In the genomic region with DNA sequence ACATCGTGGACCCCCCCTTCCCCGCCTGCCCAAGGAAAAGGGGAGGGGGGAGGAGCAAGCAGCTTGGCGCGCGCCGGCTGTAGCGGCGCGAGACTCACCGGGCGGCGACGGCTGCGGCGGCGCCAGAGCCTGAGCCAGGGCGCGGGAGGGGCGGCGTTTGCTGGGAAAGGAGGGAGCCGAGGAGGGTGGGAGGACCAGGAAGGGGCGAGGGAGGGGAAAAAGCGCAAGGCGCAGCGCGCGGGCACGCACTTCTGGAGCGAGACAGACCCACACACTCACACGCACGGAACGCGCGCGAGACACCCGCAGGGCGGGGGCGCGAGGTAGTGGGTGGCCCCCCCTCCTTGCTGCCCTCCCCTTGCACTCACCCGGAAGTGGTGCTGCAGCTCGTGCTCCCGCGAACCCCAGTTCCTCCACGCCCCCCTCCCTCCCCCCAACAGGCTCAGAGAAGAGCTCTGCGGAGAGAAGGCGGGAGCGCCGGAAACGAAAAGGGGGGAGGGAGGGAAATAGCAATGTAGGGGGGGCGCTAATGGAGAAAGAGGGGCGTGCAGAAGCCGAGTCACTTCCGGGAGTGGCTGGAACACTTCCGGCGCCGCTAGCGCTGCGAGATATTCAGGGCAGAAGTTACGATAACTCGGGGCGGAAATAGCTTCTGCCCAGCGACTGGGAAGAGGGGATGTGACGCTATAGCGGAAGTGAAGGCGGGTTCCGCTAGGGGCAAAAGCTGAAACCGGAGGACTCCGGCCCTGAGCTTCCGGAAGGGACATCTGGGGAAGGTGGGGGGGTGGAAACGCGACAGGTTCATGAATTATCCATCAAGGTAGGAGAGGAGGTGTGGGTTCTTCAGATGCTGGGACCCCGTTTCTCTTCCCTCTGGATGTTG, we compare ENCODE assay signal across 1 cellular context.
A peak's percentile ranks its signal among the peaks of the same experiment; 100 is the strongest.
TF ChIP-seq lines count a peak whose summit lies in the region.

A gene (minus strand): TSS at position 376 of the 883 bp plus-strand sequence. CDS start 9,855 bp downstream, outside the sequence.

TF ChIP-seq in K562, 482 proteins besides CTCF, POLR2A, EP300 and RAD21 (continued from another document and continues in another):
- TF ChIP-seq ETS2 (tag; IDR thresholded peaks at IDR 0.05; ENCODE audit: borderline replicate concordance, poor library complexity, severe bottlenecking), result no peak
- no peak for TF ChIP-seq MCM7 (IDR thresholded peaks at IDR 0.05)
- TF ChIP-seq SOX6 (IDR thresholded peaks at IDR 0.05), result peak; percentile 20; the same call in 1 of the 2 replicates
- TF ChIP-seq SMARCA5 (IDR thresholded peaks at IDR 0.05), result no peak
- no peak for TF ChIP-seq SP2 (IDR thresholded peaks at IDR 0.05; ENCODE audit: extremely low read depth, low read depth, low read length, poor library complexity, severe bottlenecking)
- no peak for TF ChIP-seq TCF7L2 (IDR thresholded peaks at IDR 0.05; ENCODE audit: low read depth, low read length)
- no peak for TF ChIP-seq RFX1 (IDR thresholded peaks at IDR 0.05)
- TF ChIP-seq, protein P1, sequence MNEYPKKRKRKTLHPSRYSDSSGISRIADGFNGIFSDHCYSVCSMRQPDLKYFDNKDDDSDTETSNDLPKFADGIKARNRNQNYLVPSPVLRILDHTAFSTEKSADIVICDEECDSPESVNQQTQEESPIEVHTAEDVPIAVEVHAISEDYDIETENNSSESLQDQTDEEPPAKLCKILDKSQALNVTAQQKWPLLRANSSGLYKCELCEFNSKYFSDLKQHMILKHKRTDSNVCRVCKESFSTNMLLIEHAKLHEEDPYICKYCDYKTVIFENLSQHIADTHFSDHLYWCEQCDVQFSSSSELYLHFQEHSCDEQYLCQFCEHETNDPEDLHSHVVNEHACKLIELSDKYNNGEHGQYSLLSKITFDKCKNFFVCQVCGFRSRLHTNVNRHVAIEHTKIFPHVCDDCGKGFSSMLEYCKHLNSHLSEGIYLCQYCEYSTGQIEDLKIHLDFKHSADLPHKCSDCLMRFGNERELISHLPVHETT (CRISPR knock-in tag; conservative IDR thresholded peaks at IDR 0.05 in 1 of 2, IDR thresholded peaks at IDR 0.05 in 1 of 2), result peak in 1 of 2 experiments; percentile 97; a peak in 2 of 4 replicates
- peak in 1 of 2 experiments; percentile 99; a peak in 2 of 4 replicates for TF ChIP-seq KDM4B (IDR thresholded peaks at IDR 0.05; ENCODE audit: borderline replicate concordance in 2 of 2, low read depth in 1 of 2)
- no peak for TF ChIP-seq HMG20A (CRISPR knock-in tag; conservative IDR thresholded peaks at IDR 0.05)
- 0 out of 2 replicates have a peak, but pooled peaks have one; percentile 70 for TF ChIP-seq ZNF197 (CRISPR knock-in tag; IDR thresholded peaks at IDR 0.05; ENCODE audit: low read depth)
- TF ChIP-seq, protein P2, sequence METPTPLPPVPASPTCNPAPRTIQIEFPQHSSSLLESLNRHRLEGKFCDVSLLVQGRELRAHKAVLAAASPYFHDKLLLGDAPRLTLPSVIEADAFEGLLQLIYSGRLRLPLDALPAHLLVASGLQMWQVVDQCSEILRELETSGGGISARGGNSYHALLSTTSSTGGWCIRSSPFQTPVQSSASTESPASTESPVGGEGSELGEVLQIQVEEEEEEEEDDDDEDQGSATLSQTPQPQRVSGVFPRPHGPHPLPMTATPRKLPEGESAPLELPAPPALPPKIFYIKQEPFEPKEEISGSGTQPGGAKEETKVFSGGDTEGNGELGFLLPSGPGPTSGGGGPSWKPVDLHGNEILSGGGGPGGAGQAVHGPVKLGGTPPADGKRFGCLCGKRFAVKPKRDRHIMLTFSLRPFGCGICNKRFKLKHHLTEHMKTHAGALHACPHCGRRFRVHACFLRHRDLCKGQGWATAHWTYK (CRISPR knock-in tag; IDR thresholded peaks at IDR 0.05), result no peak
- TF ChIP-seq, protein P3, sequence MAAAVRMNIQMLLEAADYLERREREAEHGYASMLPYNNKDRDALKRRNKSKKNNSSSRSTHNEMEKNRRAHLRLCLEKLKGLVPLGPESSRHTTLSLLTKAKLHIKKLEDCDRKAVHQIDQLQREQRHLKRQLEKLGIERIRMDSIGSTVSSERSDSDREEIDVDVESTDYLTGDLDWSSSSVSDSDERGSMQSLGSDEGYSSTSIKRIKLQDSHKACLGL (CRISPR knock-in tag; IDR thresholded peaks at IDR 0.05; ENCODE audit: borderline replicate concordance, poor library complexity, severe bottlenecking), result no peak
- TF ChIP-seq KDM1A (IDR thresholded peaks at IDR 0.05), result peak in 1 of 2 experiments; percentile 19; a peak in 1 of 4 replicates
- no peak for TF ChIP-seq SMARCE1 (IDR thresholded peaks at IDR 0.05)
- TF ChIP-seq NR4A1 (CRISPR knock-in tag; IDR thresholded peaks at IDR 0.05), result no peak
- no peak for TF ChIP-seq NR4A1 (tag; IDR thresholded peaks at IDR 0.05)
- peak; percentile 98 for TF ChIP-seq HNRNPLL (IDR thresholded peaks at IDR 0.05; ENCODE audit: low read depth, low read length, poor library complexity, severe bottlenecking)
- TF ChIP-seq, protein P4, sequence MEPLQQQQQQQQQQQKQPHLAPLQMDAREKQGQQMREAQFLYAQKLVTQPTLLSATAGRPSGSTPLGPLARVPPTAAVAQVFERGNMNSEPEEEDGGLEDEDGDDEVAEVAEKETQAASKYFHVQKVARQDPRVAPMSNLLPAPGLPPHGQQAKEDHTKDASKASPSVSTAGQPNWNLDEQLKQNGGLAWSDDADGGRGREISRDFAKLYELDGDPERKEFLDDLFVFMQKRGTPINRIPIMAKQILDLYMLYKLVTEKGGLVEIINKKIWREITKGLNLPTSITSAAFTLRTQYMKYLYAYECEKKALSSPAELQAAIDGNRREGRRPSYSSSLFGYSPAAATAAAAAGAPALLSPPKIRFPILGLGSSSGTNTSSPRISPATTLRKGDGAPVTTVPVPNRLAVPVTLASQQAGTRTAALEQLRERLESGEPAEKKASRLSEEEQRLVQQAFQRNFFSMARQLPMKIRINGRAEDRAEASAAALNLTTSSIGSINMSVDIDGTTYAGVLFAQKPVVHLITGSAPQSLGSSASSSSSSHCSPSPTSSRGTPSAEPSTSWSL (CRISPR knock-in tag; IDR thresholded peaks at IDR 0.05; ENCODE audit: borderline replicate concordance), result no peak
- TF ChIP-seq NCOA6 (IDR thresholded peaks at IDR 0.05), result no peak
- TF ChIP-seq, protein P5, sequence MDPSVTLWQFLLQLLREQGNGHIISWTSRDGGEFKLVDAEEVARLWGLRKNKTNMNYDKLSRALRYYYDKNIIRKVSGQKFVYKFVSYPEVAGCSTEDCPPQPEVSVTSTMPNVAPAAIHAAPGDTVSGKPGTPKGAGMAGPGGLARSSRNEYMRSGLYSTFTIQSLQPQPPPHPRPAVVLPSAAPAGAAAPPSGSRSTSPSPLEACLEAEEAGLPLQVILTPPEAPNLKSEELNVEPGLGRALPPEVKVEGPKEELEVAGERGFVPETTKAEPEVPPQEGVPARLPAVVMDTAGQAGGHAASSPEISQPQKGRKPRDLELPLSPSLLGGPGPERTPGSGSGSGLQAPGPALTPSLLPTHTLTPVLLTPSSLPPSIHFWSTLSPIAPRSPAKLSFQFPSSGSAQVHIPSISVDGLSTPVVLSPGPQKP (CRISPR knock-in tag; IDR thresholded peaks at IDR 0.05), result no peak
- no peak for TF ChIP-seq NR2F6 (CRISPR knock-in tag; IDR thresholded peaks at IDR 0.05)
- TF ChIP-seq, protein P6, sequence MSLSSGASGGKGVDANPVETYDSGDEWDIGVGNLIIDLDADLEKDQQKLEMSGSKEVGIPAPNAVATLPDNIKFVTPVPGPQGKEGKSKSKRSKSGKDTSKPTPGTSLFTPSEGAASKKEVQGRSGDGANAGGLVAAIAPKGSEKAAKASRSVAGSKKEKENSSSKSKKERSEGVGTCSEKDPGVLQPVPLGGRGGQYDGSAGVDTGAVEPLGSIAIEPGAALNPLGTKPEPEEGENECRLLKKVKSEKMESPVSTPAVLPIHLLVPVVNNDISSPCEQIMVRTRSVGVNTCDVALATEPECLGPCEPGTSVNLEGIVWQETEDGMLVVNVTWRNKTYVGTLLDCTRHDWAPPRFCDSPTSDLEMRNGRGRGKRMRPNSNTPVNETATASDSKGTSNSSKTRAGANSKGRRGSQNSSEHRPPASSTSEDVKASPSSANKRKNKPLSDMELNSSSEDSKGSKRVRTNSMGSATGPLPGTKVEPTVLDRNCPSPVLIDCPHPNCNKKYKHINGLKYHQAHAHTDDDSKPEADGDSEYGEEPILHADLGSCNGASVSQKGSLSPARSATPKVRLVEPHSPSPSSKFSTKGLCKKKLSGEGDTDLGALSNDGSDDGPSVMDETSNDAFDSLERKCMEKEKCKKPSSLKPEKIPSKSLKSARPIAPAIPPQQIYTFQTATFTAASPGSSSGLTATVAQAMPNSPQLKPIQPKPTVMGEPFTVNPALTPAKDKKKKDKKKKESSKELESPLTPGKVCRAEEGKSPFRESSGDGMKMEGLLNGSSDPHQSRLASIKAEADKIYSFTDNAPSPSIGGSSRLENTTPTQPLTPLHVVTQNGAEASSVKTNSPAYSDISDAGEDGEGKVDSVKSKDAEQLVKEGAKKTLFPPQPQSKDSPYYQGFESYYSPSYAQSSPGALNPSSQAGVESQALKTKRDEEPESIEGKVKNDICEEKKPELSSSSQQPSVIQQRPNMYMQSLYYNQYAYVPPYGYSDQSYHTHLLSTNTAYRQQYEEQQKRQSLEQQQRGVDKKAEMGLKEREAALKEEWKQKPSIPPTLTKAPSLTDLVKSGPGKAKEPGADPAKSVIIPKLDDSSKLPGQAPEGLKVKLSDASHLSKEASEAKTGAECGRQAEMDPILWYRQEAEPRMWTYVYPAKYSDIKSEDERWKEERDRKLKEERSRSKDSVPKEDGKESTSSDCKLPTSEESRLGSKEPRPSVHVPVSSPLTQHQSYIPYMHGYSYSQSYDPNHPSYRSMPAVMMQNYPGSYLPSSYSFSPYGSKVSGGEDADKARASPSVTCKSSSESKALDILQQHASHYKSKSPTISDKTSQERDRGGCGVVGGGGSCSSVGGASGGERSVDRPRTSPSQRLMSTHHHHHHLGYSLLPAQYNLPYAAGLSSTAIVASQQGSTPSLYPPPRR (CRISPR knock-in tag; IDR thresholded peaks at IDR 0.05; ENCODE audit: borderline replicate concordance), result no peak; the same call in 1 of the 2 replicates
- no peak for TF ChIP-seq ZNF253 (CRISPR knock-in tag; conservative IDR thresholded peaks at IDR 0.05)
- no peak for TF ChIP-seq GTF2F1 (IDR thresholded peaks at IDR 0.05; ENCODE audit: low read depth, low read length)
- peak; percentile 66 for TF ChIP-seq POLR2H (tag; IDR thresholded peaks at IDR 0.05; ENCODE audit: low read depth)
- TF ChIP-seq SMAD1 (IDR thresholded peaks at IDR 0.05; ENCODE audit: low read depth, low read length, partially characterized antibody), result peak; percentile 8
- TF ChIP-seq KDM2B (CRISPR knock-in tag; IDR thresholded peaks at IDR 0.05), result no peak
- TF ChIP-seq MAZ (CRISPR knock-in tag; conservative IDR thresholded peaks at IDR 0.05 in 1 of 2, IDR thresholded peaks at IDR 0.05 in 1 of 2), result peak; percentile 93 to 95
- TF ChIP-seq NCOR1 (IDR thresholded peaks at IDR 0.05), result peak; percentile 14; the same call in 1 of the 2 replicates
- no peak for TF ChIP-seq HDAC2 (IDR thresholded peaks at IDR 0.05)
- TF ChIP-seq TSC22D4 (tag; IDR thresholded peaks at IDR 0.05), result no peak
- no peak for TF ChIP-seq TAF7 (tag; IDR thresholded peaks at IDR 0.05)
- peak; percentile 62 for TF ChIP-seq MEIS2 (IDR thresholded peaks at IDR 0.05; ENCODE audit: partially characterized antibody)
- TF ChIP-seq BDP1 (IDR thresholded peaks at IDR 0.05; ENCODE audit: insufficient read depth, insufficient read length), result no peak
- no peak for TF ChIP-seq CHCHD3 (CRISPR knock-in tag; IDR thresholded peaks at IDR 0.05)
- TF ChIP-seq TEAD4 (IDR thresholded peaks at IDR 0.05; ENCODE audit: low read length), result no peak; the same call in 1 of the 2 replicates
- TF ChIP-seq TEAD4 (CRISPR knock-in tag; IDR thresholded peaks at IDR 0.05; ENCODE audit: borderline replicate concordance), result no peak
- TF ChIP-seq CBFA2T2 (conservative IDR thresholded peaks at IDR 0.05), result no peak
- TF ChIP-seq ZNF707 (CRISPR knock-in tag; conservative IDR thresholded peaks at IDR 0.05), result no peak
- TF ChIP-seq, protein P7, sequence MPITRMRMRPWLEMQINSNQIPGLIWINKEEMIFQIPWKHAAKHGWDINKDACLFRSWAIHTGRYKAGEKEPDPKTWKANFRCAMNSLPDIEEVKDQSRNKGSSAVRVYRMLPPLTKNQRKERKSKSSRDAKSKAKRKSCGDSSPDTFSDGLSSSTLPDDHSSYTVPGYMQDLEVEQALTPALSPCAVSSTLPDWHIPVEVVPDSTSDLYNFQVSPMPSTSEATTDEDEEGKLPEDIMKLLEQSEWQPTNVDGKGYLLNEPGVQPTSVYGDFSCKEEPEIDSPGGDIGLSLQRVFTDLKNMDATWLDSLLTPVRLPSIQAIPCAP (CRISPR knock-in tag; IDR thresholded peaks at IDR 0.05; ENCODE audit: borderline replicate concordance), result no peak
- TF ChIP-seq SAFB (IDR thresholded peaks at IDR 0.05; ENCODE audit: borderline replicate concordance, low read depth, low read length), result peak; percentile 95
- peak; percentile 68 to 70 for TF ChIP-seq FOXK2 (conservative IDR thresholded peaks at IDR 0.05 in 1 of 2, IDR thresholded peaks at IDR 0.05 in 1 of 2; ENCODE audit: low read depth in 2 of 2)
- TF ChIP-seq ZNF764 (CRISPR knock-in tag; IDR thresholded peaks at IDR 0.05; ENCODE audit: low read depth), result no peak
- no peak for TF ChIP-seq ERF (CRISPR knock-in tag; IDR thresholded peaks at IDR 0.05)
- TF ChIP-seq FOXA3 (CRISPR knock-in tag; conservative IDR thresholded peaks at IDR 0.05 in 1 of 2, IDR thresholded peaks at IDR 0.05 in 1 of 2), result no peak
- TF ChIP-seq, protein P8, sequence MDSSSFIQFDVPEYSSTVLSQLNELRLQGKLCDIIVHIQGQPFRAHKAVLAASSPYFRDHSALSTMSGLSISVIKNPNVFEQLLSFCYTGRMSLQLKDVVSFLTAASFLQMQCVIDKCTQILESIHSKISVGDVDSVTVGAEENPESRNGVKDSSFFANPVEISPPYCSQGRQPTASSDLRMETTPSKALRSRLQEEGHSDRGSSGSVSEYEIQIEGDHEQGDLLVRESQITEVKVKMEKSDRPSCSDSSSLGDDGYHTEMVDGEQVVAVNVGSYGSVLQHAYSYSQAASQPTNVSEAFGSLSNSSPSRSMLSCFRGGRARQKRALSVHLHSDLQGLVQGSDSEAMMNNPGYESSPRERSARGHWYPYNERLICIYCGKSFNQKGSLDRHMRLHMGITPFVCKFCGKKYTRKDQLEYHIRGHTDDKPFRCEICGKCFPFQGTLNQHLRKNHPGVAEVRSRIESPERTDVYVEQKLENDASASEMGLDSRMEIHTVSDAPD (CRISPR knock-in tag; IDR thresholded peaks at IDR 0.05), result no peak
- TF ChIP-seq HDAC6 (IDR thresholded peaks at IDR 0.05; ENCODE audit: low read depth, low read length), result no peak
- TF ChIP-seq, protein P9, sequence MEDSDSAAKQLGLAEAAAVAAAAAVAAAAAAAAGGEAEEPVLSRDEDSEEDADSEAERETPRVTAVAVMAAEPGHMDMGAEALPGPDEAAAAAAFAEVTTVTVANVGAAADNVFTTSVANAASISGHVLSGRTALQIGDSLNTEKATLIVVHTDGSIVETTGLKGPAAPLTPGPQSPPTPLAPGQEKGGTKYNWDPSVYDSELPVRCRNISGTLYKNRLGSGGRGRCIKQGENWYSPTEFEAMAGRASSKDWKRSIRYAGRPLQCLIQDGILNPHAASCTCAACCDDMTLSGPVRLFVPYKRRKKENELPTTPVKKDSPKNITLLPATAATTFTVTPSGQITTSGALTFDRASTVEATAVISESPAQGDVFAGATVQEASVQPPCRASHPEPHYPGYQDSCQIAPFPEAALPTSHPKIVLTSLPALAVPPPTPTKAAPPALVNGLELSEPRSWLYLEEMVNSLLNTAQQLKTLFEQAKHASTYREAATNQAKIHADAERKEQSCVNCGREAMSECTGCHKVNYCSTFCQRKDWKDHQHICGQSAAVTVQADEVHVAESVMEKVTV (CRISPR knock-in tag; IDR thresholded peaks at IDR 0.05), result no peak
- TF ChIP-seq ZNF551 (CRISPR knock-in tag; IDR thresholded peaks at IDR 0.05), result no peak
- no peak for TF ChIP-seq ZNF561 (CRISPR knock-in tag; conservative IDR thresholded peaks at IDR 0.05)
